ENCODE assay signal across 8 cellular contexts in the genomic region with DNA sequence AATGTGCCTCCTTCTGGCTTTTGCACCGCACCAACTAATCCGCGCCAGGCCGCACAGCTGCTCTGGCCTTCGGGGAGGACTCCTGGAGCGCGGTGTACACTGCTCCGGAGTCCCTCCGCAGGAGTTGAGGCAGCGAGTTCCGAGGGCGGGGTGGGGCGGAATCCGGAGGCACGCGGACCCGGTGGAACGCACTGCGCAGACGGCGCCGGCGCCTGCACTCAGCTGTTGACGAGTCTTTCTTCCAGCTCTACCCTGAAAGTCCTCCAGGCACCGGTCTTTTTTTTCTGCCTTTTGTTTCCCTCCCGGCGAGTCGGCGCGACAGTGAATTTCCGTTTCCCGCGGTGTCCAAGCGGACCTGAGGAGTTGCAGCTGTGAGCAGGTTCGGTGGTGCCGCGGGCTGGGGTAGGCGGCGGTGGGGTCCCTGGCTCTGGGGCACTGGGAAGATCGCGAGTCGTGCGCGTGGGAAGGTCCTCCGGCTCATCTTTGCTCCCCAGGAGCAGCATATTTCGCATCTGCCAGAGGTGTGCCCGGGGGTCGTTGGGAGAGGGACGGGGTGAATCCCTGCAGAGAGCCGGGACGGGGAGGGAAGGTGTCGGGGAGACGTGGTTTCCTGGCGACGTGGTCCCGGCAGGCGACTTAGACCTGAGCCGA. TPM values are rescaled to one million over a fixed set of nuclear protein-coding genes. Genes with fewer than 3 reads are reported as not detected.
A peak's percentile ranks its signal among the peaks of the same experiment; 100 is the strongest.
DNase-seq lines count a peak whose midpoint lies in the region; ATAC-seq and TF ChIP-seq lines count a peak whose summit lies in the region.

No MANE protein-coding gene starts in this region.

- peak overlapping the region; percentile 75 for H3K27ac Mint-ChIP-seq in stimulated activated naive B cell treated with anti-CD40 and anti-IgM and Interleukin-4, amounts not matched to agents 10 μg/mL and 1 μg/mL and 100 μg/mL, for 72 hours

- no peaks in the 10 kb centered on the region for H3K9me3 ChIP-seq in BE2C
- H3K9me3 ChIP-seq in esophagus squamous epithelium: no peaks in the 10 kb centered on the region

- H3K27me3 ChIP-seq in BE2C (peaks cover 20% of the 10 kb centered on the region), H7 (ENCODE audit: control insufficient read depth, insufficient read depth, low read length) (peaks cover 4% of the 10 kb centered on the region), esophagus squamous epithelium (peaks cover 0 to 37% (median 0%) of the 10 kb centered on the region in 4 donors)

- peak; percentile 27 for DNase-seq in BE2C
- peak; percentile 78 for DNase-seq in H7
- peak; percentile 11 to 78 for DNase-seq in NCI-H526 (lab: John Stamatoyannopoulos, UW)
- DNase-seq in activated T-cell treated with anti-CD3 and anti-CD28 coated beads, Interleukin-2, amount 50 U/mL, for 1 hour: peak; percentile 59
- DNase-seq in esophagus squamous epithelium (lab: John Stamatoyannopoulos, UW): no peak
- DNase-seq in myocyte (ENCODE audit: low read depth): peak; percentile 88
- DNase-seq in stimulated activated naive B cell treated with anti-CD40 and anti-IgM and Interleukin-4, amounts not matched to agents 10 μg/mL and 1 μg/mL and 100 μg/mL, for 72 hours: peak; percentile 22

- H3K4me3 ChIP-seq in BE2C (ENCODE audit: low read depth, low read length) (peak overlapping the region; percentile 45), H7 (ENCODE audit: insufficient read depth, low read depth, low read length) (peak overlapping the region; percentile 64), esophagus squamous epithelium (peak overlapping the region; percentile 32 to 69 (median 59))

- TF ChIP-seq CTCF in BE2C (IDR thresholded peaks at IDR 0.05; ENCODE audit: low read depth, low read length): no peak
- no peak for TF ChIP-seq CTCF in esophagus squamous epithelium (IDR thresholded peaks at IDR 0.05)

- H3K9me3 Mint-ChIP-seq in stimulated activated naive B cell treated with anti-CD40 and anti-IgM and Interleukin-4, amounts not matched to agents 10 μg/mL and 1 μg/mL and 100 μg/mL, for 72 hours: no peaks in the 10 kb centered on the region

- peak overlapping the region; percentile 35 to 85 (median 78) for H3K27ac ChIP-seq in esophagus squamous epithelium

- H3K4me1 ChIP-seq in BE2C (no peaks in the 10 kb centered on the region), esophagus squamous epithelium (peaks cover 0 to 19% (median 6%) of the 10 kb centered on the region in 3 donors)

- intact Hi-C loops in esophagus squamous epithelium (cut with DNase I): no loop called here

- peaks cover 8 to 13% of the 10 kb centered on the region in 2 donors for H3K4me1 Mint-ChIP-seq in stimulated activated naive B cell treated with anti-CD40 and anti-IgM and Interleukin-4, amounts not matched to agents 10 μg/mL and 1 μg/mL and 100 μg/mL, for 72 hours

- peak overlapping the region; percentile 87 to 91 for H3K4me3 Mint-ChIP-seq in stimulated activated naive B cell treated with anti-CD40 and anti-IgM and Interleukin-4, amounts not matched to agents 10 μg/mL and 1 μg/mL and 100 μg/mL, for 72 hours

- 0 to 5% methylated on average over 14 to 24 of the region's 58 CpGs for WGBS in esophagus squamous epithelium, 2 donors

- peaks cover 52 to 53% of the 10 kb centered on the region in 2 donors for H3K27me3 Mint-ChIP-seq in stimulated activated naive B cell treated with anti-CD40 and anti-IgM and Interleukin-4, amounts not matched to agents 10 μg/mL and 1 μg/mL and 100 μg/mL, for 72 hours

- no peak for TF ChIP-seq POLR2A in esophagus squamous epithelium (IDR thresholded peaks at IDR 0.05)

- no peaks in the 10 kb centered on the region for H3K36me3 Mint-ChIP-seq in stimulated activated naive B cell treated with anti-CD40 and anti-IgM and Interleukin-4, amounts not matched to agents 10 μg/mL and 1 μg/mL and 100 μg/mL, for 72 hours

- ATAC-seq in stimulated activated naive B cell treated with anti-CD40 and anti-IgM and Interleukin-4, amounts not matched to agents 10 μg/mL and 1 μg/mL and 100 μg/mL, for 72 hours (replicated peaks): peak; percentile 86 to 88
- no peak for ATAC-seq in HG03108 (IDR thresholded peaks at IDR 0.05; ENCODE audit: unreplicated experiment)

- H3K36me3 ChIP-seq in BE2C (no peaks in the 10 kb centered on the region), H7 (replicated peaks; ENCODE audit: control insufficient read depth, insufficient read depth, low read length) (no peaks in the 10 kb centered on the region), esophagus squamous epithelium (no peaks in the 10 kb centered on the region)

RNA-seq across cellular contexts. Expression of gene SFTPD, which starts 44.1 kb away (rescaled TPM):
- polyA plus RNA-seq in BE2C (2012; ENCODE audit: insufficient read depth, insufficient read length, low read depth): not detected
- 0.21 and 1.5 TPM in 2 replicates for total RNA-seq in H7 (2014; rRNA removed; shearing (Covaris generic))
- total RNA-seq in esophagus squamous epithelium: 1 to 10 TPM in 2 of 4 donors, under 1 TPM in 2; 0.83 to 1.2 (median 1.0) TPM
- total RNA-seq in myocyte: not detected in 2 replicates
- 0.08 TPM for polyA plus RNA-seq in myocyte (2012)
